In the genomic region with DNA sequence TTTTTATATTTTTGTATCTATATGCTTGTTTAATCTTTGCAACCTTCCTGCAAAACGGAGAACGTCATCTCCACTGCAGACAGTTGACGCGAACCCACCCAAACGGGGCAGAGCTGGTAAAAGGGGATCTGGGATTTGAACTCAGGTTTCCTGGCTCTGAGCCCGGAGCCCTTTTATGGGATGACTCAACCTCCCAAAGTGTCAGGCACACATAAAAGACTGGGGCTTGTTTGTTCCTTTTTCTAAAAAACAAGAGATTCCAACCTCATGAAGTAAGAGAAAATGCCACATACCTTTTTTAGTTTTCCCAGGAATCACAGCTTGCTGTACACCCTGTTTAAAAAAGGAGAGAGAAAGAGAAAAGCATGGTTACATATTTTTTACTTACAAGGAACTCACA, we compare ENCODE assay signal across 11 cellular contexts.
A peak's percentile ranks its signal among the peaks of the same experiment; 100 is the strongest.
DNase-seq lines count a peak whose midpoint lies in the region; ATAC-seq and TF ChIP-seq lines count a peak whose summit lies in the region.
"Had no signal": no experiment of that assay in that cellular context is flagged by ENCODE, and none has a peak within 500 bp of the region (broad histone marks: within the 10 kb centered on the region; RNA-seq: fewer than 3 reads in every experiment).

No MANE protein-coding gene starts in this region.

- H3K9me3 Mint-ChIP-seq in CD14-positive monocyte: peaks cover 0 to 2% (median 0%) of the 10 kb centered on the region in 7 donors
- no peaks in the 10 kb centered on the region for H3K9me3 Mint-ChIP-seq in chondrocyte (ENCODE audit: low read depth)
- H3K9me3 Mint-ChIP-seq in CD8-positive, alpha-beta T cell: no peaks in the 10 kb centered on the region
- H3K9me3 Mint-ChIP-seq: CD4-positive, alpha-beta memory T cell had no signal

- H3K4me2 ChIP-seq in Loucy (ENCODE audit: low read depth, low read length, poor library complexity, severe bottlenecking): no peak overlapping the region

- no peaks in the 10 kb centered on the region for H3K9me3 ChIP-seq in Loucy (ENCODE audit: insufficient read depth, low read depth, low read length)
- no peaks in the 10 kb centered on the region for H3K9me3 ChIP-seq in prostate gland
- H3K9me3 ChIP-seq in CD8-positive, alpha-beta T cell (ENCODE audit: low read length): no peaks in the 10 kb centered on the region

- H3K36me3 ChIP-seq in Loucy (ENCODE audit: insufficient read depth, low read length): no peaks in the 10 kb centered on the region
- no peaks in the 10 kb centered on the region for H3K36me3 ChIP-seq in prostate gland
- H3K36me3 ChIP-seq in CD8-positive, alpha-beta T cell (ENCODE audit: insufficient read depth, low read length): no peaks in the 10 kb centered on the region

- H4K20me1 ChIP-seq in Loucy (ENCODE audit: insufficient read depth, low read length, poor library complexity, severe bottlenecking): no peaks in the 10 kb centered on the region

- TF ChIP-seq POLR2A in prostate gland (IDR thresholded peaks at IDR 0.05): no peak

- CTCF ChIA-PET in CD8-positive, alpha-beta T cell (lab: Charles Lee): interaction anchor here (0.8 to 1.2 kb wide), 2 partner anchors 25 to 60 kb away, joined by 3 to 4 read pairs; no protein-coding TSS in a partner anchor

- H3K4me3 Mint-ChIP-seq in CD14-positive monocyte (no peak overlapping the region), chondrocyte (ENCODE audit: unreplicated experiment) (no peak overlapping the region)
- H3K4me3 Mint-ChIP-seq in CD8-positive, alpha-beta T cell: no peak overlapping the region
- H3K4me3 Mint-ChIP-seq: CD4-positive, alpha-beta memory T cell had no signal

- TF ChIP-seq CTCF in CD14-positive monocyte (IDR thresholded peaks at IDR 0.05): no peak
- no peak for TF ChIP-seq CTCF in Loucy (conservative IDR thresholded peaks at IDR 0.05; ENCODE audit: low read length)
- TF ChIP-seq CTCF in chondrocyte (IDR thresholded peaks at IDR 0.05): no peak
- no peak for TF ChIP-seq CTCF in prostate gland (IDR thresholded peaks at IDR 0.05)
- TF ChIP-seq CTCF in CD8-positive, alpha-beta T cell (IDR thresholded peaks at IDR 0.05): no peak

- POLR2A ChIA-PET in CD8-positive, alpha-beta T cell (lab: Charles Lee): interaction anchor here (1.1 to 4.0 kb wide), 2 partner anchors 37 to 78 kb away, joined by 4 to 56 read pairs; a partner anchor contains a TSS

- H3K4me3 ChIP-seq in Loucy (ENCODE audit: low read length, poor library complexity, severe bottlenecking) (no peak overlapping the region), prostate gland (no peak overlapping the region)
- H3K4me3 ChIP-seq in CD8-positive, alpha-beta T cell (ENCODE audit: low read depth, low read length): no peak overlapping the region

- peaks cover 7% of the 10 kb centered on the region for H3F3A ChIP-seq in Loucy (ENCODE audit: low read depth)

- DNase-seq in CD14-positive monocyte (ENCODE audit: low spot score) (peak; percentile 16), chondrocyte (ENCODE audit: low spot score) (peak; percentile 39), prostate gland (ENCODE audit: low spot score) (no peak), amygdala (lab: John Stamatoyannopoulos, UW) (no peak), globus pallidus (ENCODE audit: low spot score) (no peak)
- DNase-seq in CD8-positive, alpha-beta T cell: no peak
- DNase-seq: CD4-positive, alpha-beta memory T cell; NCI-H2081 treated with DMSO at 0.1 percent for 48 hours; T-helper 9 cell had no signal

- WGBS in prostate gland: 30% methylated on average over 6 of the region's 6 CpGs

- no peaks in the 10 kb centered on the region for H3K79me2 ChIP-seq in Loucy (ENCODE audit: insufficient read depth, low read length)

- H2AFZ ChIP-seq in Loucy (ENCODE audit: low read length): 0 out of 2 replicates have a peak overlapping the region, but pooled peaks have one; percentile 7

- H3K9ac ChIP-seq in Loucy (ENCODE audit: low read depth, low read length, poor library complexity, severe bottlenecking): no peak overlapping the region

- H3K27me3 ChIP-seq in Loucy (ENCODE audit: insufficient read depth, low read length, poor library complexity, severe bottlenecking): no peaks in the 10 kb centered on the region
- H3K27me3 ChIP-seq in prostate gland (replicated peaks; ENCODE audit: insufficient read depth): no peaks in the 10 kb centered on the region
- no peaks in the 10 kb centered on the region for H3K27me3 ChIP-seq in CD8-positive, alpha-beta T cell (ENCODE audit: insufficient read depth, low read length)

- H3K27me3 Mint-ChIP-seq in CD14-positive monocyte (ENCODE audit: low read depth in 3 of 3): peaks cover 0 to 3% (median 0%) of the 10 kb centered on the region in 3 donors
- no peaks in the 10 kb centered on the region for H3K27me3 Mint-ChIP-seq in chondrocyte (ENCODE audit: low read depth)
- no peaks in the 10 kb centered on the region for H3K27me3 Mint-ChIP-seq in CD8-positive, alpha-beta T cell (ENCODE audit: low read depth)
- H3K27me3 Mint-ChIP-seq: CD4-positive, alpha-beta memory T cell had no signal

- intact Hi-C loops in CD14-positive monocyte (cut with micrococcal nuclease) (no loop called here), prostate gland (cut with DNase I) (no loop called here)
- intact Hi-C loops in CD8-positive, alpha-beta T cell (cut with DNase I, micrococcal nuclease): no loop called here

- peaks cover 0 to 2% of the 10 kb centered on the region in 2 donors for H3K36me3 Mint-ChIP-seq in CD14-positive monocyte
- no peaks in the 10 kb centered on the region for H3K36me3 Mint-ChIP-seq in chondrocyte (ENCODE audit: low read depth)
- H3K36me3 Mint-ChIP-seq in CD8-positive, alpha-beta T cell: no peaks in the 10 kb centered on the region
- H3K36me3 Mint-ChIP-seq: CD4-positive, alpha-beta memory T cell had no signal

- peaks cover 24% of the 10 kb centered on the region for H3K4me1 ChIP-seq in Loucy (ENCODE audit: insufficient read depth, low read length, poor library complexity, severe bottlenecking)
- H3K4me1 ChIP-seq in prostate gland (replicated peaks): no peaks in the 10 kb centered on the region
- peaks cover 12% of the 10 kb centered on the region for H3K4me1 ChIP-seq in CD8-positive, alpha-beta T cell (ENCODE audit: insufficient read depth, low read length)

- H3K4me1 Mint-ChIP-seq in CD14-positive monocyte (peaks cover 32% of the 10 kb centered on the region), chondrocyte (ENCODE audit: low read depth) (peaks cover 28% of the 10 kb centered on the region)
- peaks cover 12% of the 10 kb centered on the region for H3K4me1 Mint-ChIP-seq in CD8-positive, alpha-beta T cell (ENCODE audit: low read depth)

- H3K27ac Mint-ChIP-seq in CD14-positive monocyte: peak overlapping the region in 3 of 7 donors; percentile 38 to 81 (median 73)
- peak overlapping the region; percentile 94 for H3K27ac Mint-ChIP-seq in chondrocyte (ENCODE audit: unreplicated experiment)
- no peak overlapping the region for H3K27ac Mint-ChIP-seq in CD8-positive, alpha-beta T cell
- H3K27ac Mint-ChIP-seq: CD4-positive, alpha-beta memory T cell had no signal

- H3K9me2 ChIP-seq in Loucy (replicated peaks; ENCODE audit: low read depth, low read length): no peaks in the 10 kb centered on the region

- no peak for ATAC-seq in HG03159 (IDR thresholded peaks at IDR 0.05; ENCODE audit: unreplicated experiment)
- no peak for ATAC-seq in CD8-positive, alpha-beta T cell

- H3K27ac ChIP-seq in prostate gland: peak overlapping the region; percentile 4 to 45
- H3K27ac ChIP-seq in CD8-positive, alpha-beta T cell (ENCODE audit: low read depth, low read length): no peak overlapping the region

Comparison
In these comparisons a context has a peak if more than half of its experiments do, and no peak if none do; other contexts are left out.
1. DNase-seq: peak in CD14-positive monocyte (single experiment) and chondrocyte (single experiment); none in prostate gland (single experiment), amygdala (0 of 56), globus pallidus (single experiment) and CD8-positive, alpha-beta T cell (0 of 7).